Comparison of ENCODE assay signal across 1 cellular context in genomic region chr18:10914610-10915009, GRCh38.
TF ChIP-seq lines count a peak whose summit lies in the region.

No MANE protein-coding gene starts in this region.

TF ChIP-seq in liver, 16 proteins besides CTCF, POLR2A, EP300 and RAD21 (continued from another document):
- TF ChIP-seq REST (IDR thresholded peaks at IDR 0.05) = peak; percentile 28
- TF ChIP-seq SP1 (IDR thresholded peaks at IDR 0.05) = peak; percentile 31
